Comparison of ENCODE assay signal across 22 cellular contexts in the genomic region with DNA sequence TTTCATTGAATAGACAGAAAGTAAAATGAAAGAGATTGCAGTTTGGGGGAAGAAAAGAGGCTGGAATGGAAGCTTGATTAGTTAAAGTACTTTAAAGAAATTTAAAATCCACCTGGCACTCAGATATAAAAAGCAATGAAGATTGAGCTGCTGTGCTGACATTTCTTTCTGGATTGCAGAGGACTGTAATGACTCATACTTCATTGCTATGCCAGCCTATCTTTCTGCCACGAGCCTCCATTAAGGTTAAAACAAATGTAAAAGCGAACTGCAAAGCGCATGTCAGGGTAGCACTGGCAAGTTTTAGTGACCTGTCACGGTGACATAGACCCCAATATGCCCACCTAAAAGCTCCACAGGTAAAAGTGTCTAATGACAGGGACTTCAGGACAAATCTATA.
"Had no signal": no experiment of that assay in that cellular context is flagged by ENCODE, and none has a peak within 500 bp of the region (broad histone marks: within the 10 kb centered on the region; RNA-seq: fewer than 3 reads in every experiment).

No MANE protein-coding gene starts in this region.

- H3K27me3 Mint-ChIP-seq: activated B cell treated with CpG ODN at 0.5 μM for 24 hours; activated naive CD8-positive, alpha-beta T cell; brain; stimulated activated naive CD8-positive, alpha-beta T cell treated with anti-CD3 and anti-CD28 coated beads, Interleukin-15, amount 100 ng/mL, for 72 hours had no signal

- H3K36me3 Mint-ChIP-seq: activated naive CD8-positive, alpha-beta T cell; brain had no signal

- H3K4me3 Mint-ChIP-seq: activated B cell treated with CpG ODN at 0.5 μM for 24 hours; activated CD8-positive, alpha-beta T cell treated with anti-CD3 and anti-CD28 coated beads, Interleukin-2, amount 10 ng/mL, durations not matched to agents 7 days and 5 days; activated naive CD8-positive, alpha-beta T cell; brain; nephron progenitor cell; stimulated activated naive CD8-positive, alpha-beta T cell treated with anti-CD3 and anti-CD28 coated beads, Interleukin-15, amount 100 ng/mL, for 72 hours; T-helper 1 cell treated with Interleukin-12 subunit alpha and Interleukin-12 subunit beta and Interleukin-4 antibody, amounts not matched to agents 30 μg/mL and 1 μg/mL, for 36 hours had no signal

- H3K4me1 ChIP-seq: foreskin keratinocyte, psoas muscle, right lobe of liver, testis, upper lobe of left lung had no signal

- H3K27ac ChIP-seq: foreskin keratinocyte, psoas muscle, right lobe of liver, testis, upper lobe of left lung had no signal

- H3K9me3 ChIP-seq: psoas muscle, right lobe of liver, testis, upper lobe of left lung had no signal

- H3K4me1 Mint-ChIP-seq: activated B cell treated with CpG ODN at 0.5 μM for 24 hours; nephron progenitor cell; stimulated activated naive CD8-positive, alpha-beta T cell treated with anti-CD3 and anti-CD28 coated beads, Interleukin-15, amount 100 ng/mL, for 72 hours had no signal

- ATAC-seq: activated CD8-positive, alpha-beta T cell treated with anti-CD3 and anti-CD28 coated beads, Interleukin-2, amount 10 ng/mL, durations not matched to agents 7 days and 5 days; foreskin keratinocyte; psoas muscle; right lobe of liver; stimulated activated naive CD8-positive, alpha-beta T cell treated with anti-CD3 and anti-CD28 coated beads, Interleukin-15, amount 100 ng/mL, for 72 hours had no signal

- H3K36me3 ChIP-seq: right lobe of liver, upper lobe of left lung had no signal

- H3K27ac Mint-ChIP-seq: activated B cell treated with CpG ODN at 0.5 μM for 24 hours; activated CD8-positive, alpha-beta T cell treated with anti-CD3 and anti-CD28 coated beads, Interleukin-2, amount 10 ng/mL, durations not matched to agents 7 days and 5 days; activated naive CD8-positive, alpha-beta T cell; nephron progenitor cell; stimulated activated naive CD8-positive, alpha-beta T cell treated with anti-CD3 and anti-CD28 coated beads, Interleukin-15, amount 100 ng/mL, for 72 hours; T-helper 1 cell treated with Interleukin-12 subunit alpha and Interleukin-12 subunit beta and Interleukin-4 antibody, amounts not matched to agents 30 μg/mL and 1 μg/mL, for 36 hours had no signal

- DNase-seq: activated B cell treated with CpG ODN at 0.5 μM for 24 hours; activated CD4-positive, alpha-beta T cell treated with anti-CD3 and anti-CD28 coated beads for 48 hours; activated CD8-positive, alpha-beta memory T cell treated with anti-CD3 and anti-CD28 coated beads, Interleukin-2, amount 50 U/mL, for 4 hours; activated CD8-positive, alpha-beta T cell treated with anti-CD3 and anti-CD28 coated beads, Interleukin-2, amount 10 ng/mL, durations not matched to agents 7 days and 5 days; activated gamma-delta T cell; activated T-cell treated with anti-CD3 and anti-CD28 coated beads, Interleukin-2, amount 50 U/mL, for 48 hours; amniotic stem cell; cerebellar nuclear complex; effector CD8-positive, alpha-beta T cell; foreskin keratinocyte; glutamatergic neuron; kidney glomerular epithelial cell; nephron progenitor cell; psoas muscle; right lobe of liver; stimulated activated naive CD8-positive, alpha-beta T cell treated with anti-CD3 and anti-CD28 coated beads, Interleukin-15, amount 100 ng/mL, for 72 hours; testis; upper lobe of left lung had no signal

- H3K4me3 ChIP-seq: psoas muscle, right lobe of liver, testis, upper lobe of left lung had no signal

- H3K9me3 Mint-ChIP-seq: activated B cell treated with CpG ODN at 0.5 μM for 24 hours, nephron progenitor cell had no signal

- FAIRE-seq: TTC549 had no signal

- H3K27me3 ChIP-seq: foreskin keratinocyte, right lobe of liver, testis, upper lobe of left lung had no signal
